15 cellular contexts compared by ENCODE assay signal in genomic region chr6:41294463-41294862, GRCh38. TPM values are rescaled to one million over a fixed set of nuclear protein-coding genes. Genes with fewer than 3 reads are reported as not detected.
A peak's percentile ranks its signal among the peaks of the same experiment; 100 is the strongest.
DNase-seq lines count a peak whose midpoint lies in the region; ATAC-seq and TF ChIP-seq lines count a peak whose summit lies in the region.
"Had no signal": no experiment of that assay in that cellular context is flagged by ENCODE, and none has a peak within 500 bp of the region (broad histone marks: within the 10 kb centered on the region; RNA-seq: fewer than 3 reads in every experiment).

No MANE protein-coding gene starts in this region.

- peak; percentile 63 for ATAC-seq in stimulated activated naive CD8-positive, alpha-beta T cell treated with anti-CD3 and anti-CD28 coated beads, Interleukin-15, amount 100 ng/mL, for 72 hours
- ATAC-seq: K562 had no signal

- no peak overlapping the region for H3K27ac Mint-ChIP-seq in activated naive CD4-positive, alpha-beta T cell treated with anti-CD3 and anti-CD28 coated beads for 36 hours
- H3K27ac Mint-ChIP-seq in activated naive CD8-positive, alpha-beta T cell treated with anti-CD3 and anti-CD28 coated beads for 36 hours, result no peak overlapping the region
- H3K27ac Mint-ChIP-seq in stimulated activated naive CD8-positive, alpha-beta T cell treated with anti-CD3 and anti-CD28 coated beads, Interleukin-15, amount 100 ng/mL, for 72 hours, result no peak overlapping the region

- CTCF ChIA-PET in activated naive CD4-positive, alpha-beta T cell treated with anti-CD3 and anti-CD28 coated beads for 36 hours (lab: Charles Lee), result interaction anchor here (1.4 to 2.9 kb wide), 2 partner anchors 9 to 16 kb away, joined by 3 to 10 read pairs; no protein-coding TSS in a partner anchor

- no peaks in the 10 kb centered on the region for H3K27me3 Mint-ChIP-seq in activated naive CD4-positive, alpha-beta T cell treated with anti-CD3 and anti-CD28 coated beads for 36 hours (ENCODE audit: low read depth)
- H3K27me3 Mint-ChIP-seq in activated naive CD8-positive, alpha-beta T cell treated with anti-CD3 and anti-CD28 coated beads for 36 hours, result no peaks in the 10 kb centered on the region
- no peaks in the 10 kb centered on the region for H3K27me3 Mint-ChIP-seq in stimulated activated naive CD8-positive, alpha-beta T cell treated with anti-CD3 and anti-CD28 coated beads, Interleukin-15, amount 100 ng/mL, for 72 hours

- no peak overlapping the region for H3K4me3 ChIP-seq in coronary artery
- H3K4me3 ChIP-seq: K562, SJCRH30 had no signal

- no peak overlapping the region for H3K4me3 Mint-ChIP-seq in activated naive CD4-positive, alpha-beta T cell treated with anti-CD3 and anti-CD28 coated beads for 36 hours
- no peak overlapping the region for H3K4me3 Mint-ChIP-seq in activated naive CD8-positive, alpha-beta T cell treated with anti-CD3 and anti-CD28 coated beads for 36 hours
- no peak overlapping the region for H3K4me3 Mint-ChIP-seq in stimulated activated naive CD8-positive, alpha-beta T cell treated with anti-CD3 and anti-CD28 coated beads, Interleukin-15, amount 100 ng/mL, for 72 hours

- DNase-seq in NCI-H146 (lab: John Stamatoyannopoulos, UW), result peak; percentile 19
- DNase-seq in NCI-H146 treated with DMSO at 0.1 percent for 48 hours (lab: John Stamatoyannopoulos, UW; ENCODE audit: unreplicated experiment), result no peak
- DNase-seq in activated naive CD4-positive, alpha-beta T cell treated with anti-CD3 and anti-CD28 coated beads for 36 hours, result peak; percentile 74
- no peak for DNase-seq in activated naive CD4-positive, alpha-beta T cell treated with Interleukin-2 at 50 U/mL for 16 hours
- peak; percentile 5 for DNase-seq in activated naive CD8-positive, alpha-beta T cell treated with anti-CD3 and anti-CD28 coated beads for 36 hours
- DNase-seq in stimulated activated naive CD8-positive, alpha-beta T cell treated with anti-CD3 and anti-CD28 coated beads, Interleukin-15, amount 100 ng/mL, for 72 hours, result peak in 1 of 2 donors; percentile 29
- DNase-seq in NCI-H524 treated with DMSO at 0.1 percent for 48 hours (lab: John Stamatoyannopoulos, UW), result no peak
- no peak for DNase-seq in coronary artery (ENCODE audit: low spot score)
- DNase-seq: 8988T, GDM1, GOT3, NCI-H2029 treated with DMSO at 0.1 percent for 48 hours, NCI-H524 had no signal

- H3K4me1 Mint-ChIP-seq in activated naive CD4-positive, alpha-beta T cell treated with anti-CD3 and anti-CD28 coated beads for 36 hours (ENCODE audit: low read depth), result peaks cover 48% of the 10 kb centered on the region
- H3K4me1 Mint-ChIP-seq in activated naive CD8-positive, alpha-beta T cell treated with anti-CD3 and anti-CD28 coated beads for 36 hours, result peaks cover 44% of the 10 kb centered on the region
- peaks cover 53% of the 10 kb centered on the region for H3K4me1 Mint-ChIP-seq in stimulated activated naive CD8-positive, alpha-beta T cell treated with anti-CD3 and anti-CD28 coated beads, Interleukin-15, amount 100 ng/mL, for 72 hours

- H3K27ac ChIP-seq in coronary artery, result no peak overlapping the region
- H3K27ac ChIP-seq: SJCRH30 had no signal

- intact Hi-C loops in activated naive CD4-positive, alpha-beta T cell treated with anti-CD3 and anti-CD28 coated beads for 36 hours (cut with micrococcal nuclease), result no loop called here

- H3K36me3 Mint-ChIP-seq in activated naive CD4-positive, alpha-beta T cell treated with anti-CD3 and anti-CD28 coated beads for 36 hours (ENCODE audit: low read depth), result no peaks in the 10 kb centered on the region
- H3K36me3 Mint-ChIP-seq in activated naive CD8-positive, alpha-beta T cell treated with anti-CD3 and anti-CD28 coated beads for 36 hours, result peaks cover 10% of the 10 kb centered on the region

- H3K9me3 Mint-ChIP-seq in activated naive CD4-positive, alpha-beta T cell treated with anti-CD3 and anti-CD28 coated beads for 36 hours, result no peaks in the 10 kb centered on the region
- H3K9me3 Mint-ChIP-seq in activated naive CD8-positive, alpha-beta T cell treated with anti-CD3 and anti-CD28 coated beads for 36 hours, result peaks cover 26% of the 10 kb centered on the region
- peaks cover 23 to 26% of the 10 kb centered on the region in 2 donors for H3K9me3 Mint-ChIP-seq in stimulated activated naive CD8-positive, alpha-beta T cell treated with anti-CD3 and anti-CD28 coated beads, Interleukin-15, amount 100 ng/mL, for 72 hours

- TF ChIP-seq CTCF in coronary artery (IDR thresholded peaks at IDR 0.05), result no peak

RNA-seq across cellular contexts. Expression of gene TREM1, which starts 8.0 kb away (rescaled TPM):
- 1 to 10 TPM; 4.3 to 4.5 TPM for total RNA-seq in activated naive CD4-positive, alpha-beta T cell treated with anti-CD3 and anti-CD28 coated beads for 36 hours
- total RNA-seq in activated naive CD8-positive, alpha-beta T cell treated with anti-CD3 and anti-CD28 coated beads for 36 hours, result under 1 TPM in 1 of 2 experiments, not detected in 1; 0.30 TPM
- total RNA-seq: K562, SJCRH30 had no signal

RNA-seq across cellular contexts. Expression of gene NCR2, which starts 40.9 kb away (rescaled TPM):
- not detected for total RNA-seq in activated naive CD4-positive, alpha-beta T cell treated with anti-CD3 and anti-CD28 coated beads for 36 hours
- total RNA-seq in activated naive CD8-positive, alpha-beta T cell treated with anti-CD3 and anti-CD28 coated beads for 36 hours, result under 1 TPM; 0.31 to 0.44 TPM
- total RNA-seq: K562, SJCRH30 had no signal

Comparison
In these comparisons a context has a peak if more than half of its experiments do, and no peak if none do; other contexts are left out.
1. DNase-seq: peak in NCI-H146 (single experiment), activated naive CD4-positive, alpha-beta T cell treated with anti-CD3 and anti-CD28 coated beads for 36 hours (single experiment) and activated naive CD8-positive, alpha-beta T cell treated with anti-CD3 and anti-CD28 coated beads for 36 hours (single experiment); none in NCI-H146 treated with DMSO at 0.1 percent for 48 hours (single experiment), activated naive CD4-positive, alpha-beta T cell treated with Interleukin-2 at 50 U/mL for 16 hours (single experiment), NCI-H524 treated with DMSO at 0.1 percent for 48 hours (single experiment) and coronary artery (single experiment).
2. RNA of gene TREM1, which starts 8.0 kb away (total RNA-seq): 4.3 to 4.5 TPM in activated naive CD4-positive, alpha-beta T cell treated with anti-CD3 and anti-CD28 coated beads for 36 hours; 0.30 TPM in activated naive CD8-positive, alpha-beta T cell treated with anti-CD3 and anti-CD28 coated beads for 36 hours; every median in the first group is over 4 times any median in the second.